Comparison of ENCODE assay signal across 12 cellular contexts in genomic region chr17:7016406-7016805, GRCh38. TPM values are rescaled to one million over a fixed set of nuclear protein-coding genes. Genes with fewer than 3 reads are reported as not detected.
A peak's percentile ranks its signal among the peaks of the same experiment; 100 is the strongest.
DNase-seq lines count a peak whose midpoint lies in the region; ATAC-seq and TF ChIP-seq lines count a peak whose summit lies in the region.
"Had no signal": no experiment of that assay in that cellular context is flagged by ENCODE, and none has a peak within 500 bp of the region (broad histone marks: within the 10 kb centered on the region; RNA-seq: fewer than 3 reads in every experiment).

No MANE protein-coding gene starts in this region.

- H3K36me3 Mint-ChIP-seq in MCF 10A (ENCODE audit: insufficient read depth, unreplicated experiment) (peaks cover 24% of the 10 kb centered on the region), natural killer cell (no peaks in the 10 kb centered on the region), type B pancreatic cell (no peaks in the 10 kb centered on the region)

- POLR2A ChIA-PET in MCF 10A (lab: Yijun Ruan, JAX): interaction anchor here (0.8 to 1.6 kb wide), 2 partner anchors 20 to 375 kb away, joined by 3 to 6 read pairs; partner anchors contain the start of genes SLC16A13 and TXNDC17

- DNase-seq in breast epithelium (ENCODE audit: low spot score in 2 of 2) (no peak), MCF 10A (ENCODE audit: unreplicated experiment) (no peak), adrenal gland (peak in 1 of 7 donors; percentile 19), natural killer cell (no peak), type B pancreatic cell (ENCODE audit: extremely low spot score, unreplicated experiment) (no peak), NCI-H146 (lab: John Stamatoyannopoulos, UW) (no peak), DMS53 treated with DMSO at 0.1 percent for 48 hours (lab: John Stamatoyannopoulos, UW; ENCODE audit: unreplicated experiment) (no peak)
- DNase-seq: NCI-H2107; stimulated activated CD4-positive, alpha-beta T cell treated with anti-CD3 and anti-CD28 coated beads, Interleukin-4, amount 100 ng/mL, for 4 hours had no signal

- H3K27me3 ChIP-seq in breast epithelium (no peaks in the 10 kb centered on the region), adrenal gland (no peaks in the 10 kb centered on the region)
- H3K27me3 ChIP-seq: SJSA1 had no signal

- ATAC-seq in natural killer cell: no peak
- ATAC-seq in GM21423 (IDR thresholded peaks at IDR 0.05; ENCODE audit: unreplicated experiment): no peak

- H3K9me3 ChIP-seq in breast epithelium (no peaks in the 10 kb centered on the region), adrenal gland (replicated peaks in 1 of 3) (no peaks in the 10 kb centered on the region)
- H3K9me3 ChIP-seq: SJSA1 had no signal

- H3K4me3 ChIP-seq in breast epithelium (no peak overlapping the region), adrenal gland (no peak overlapping the region)

- H3K4me1 ChIP-seq in breast epithelium: peaks cover 18 to 21% of the 10 kb centered on the region in 2 donors
- H3K4me1 ChIP-seq in adrenal gland (replicated peaks in 1 of 2): peaks cover 28 to 50% of the 10 kb centered on the region in 2 donors

- H3K4me3 Mint-ChIP-seq in MCF 10A (ENCODE audit: unreplicated experiment) (no peak overlapping the region), natural killer cell (peak overlapping the region; percentile 90), type B pancreatic cell (peak overlapping the region; percentile 90)

- H3K27ac Mint-ChIP-seq in MCF 10A (ENCODE audit: low read depth, unreplicated experiment) (no peak overlapping the region), natural killer cell (peak overlapping the region; percentile 96 to 100), type B pancreatic cell (no peak overlapping the region)

- no peak for TF ChIP-seq CTCF in breast epithelium (IDR thresholded peaks at IDR 0.05)
- TF ChIP-seq CTCF in MCF 10A (IDR thresholded peaks at IDR 0.05; ENCODE audit: unreplicated experiment): no peak
- no peak for TF ChIP-seq CTCF in adrenal gland (IDR thresholded peaks at IDR 0.05)
- TF ChIP-seq CTCF in natural killer cell (IDR thresholded peaks at IDR 0.05): no peak
- TF ChIP-seq CTCF in type B pancreatic cell (conservative IDR thresholded peaks at IDR 0.05): no peak

- CTCF ChIA-PET in MCF 10A (lab: Yijun Ruan, JAX): interaction anchor here (1.6 to 1.8 kb wide), 2 partner anchors 12 to 121 kb away, joined by 3 to 4 read pairs; no protein-coding TSS in a partner anchor

- H3K27me3 Mint-ChIP-seq in MCF 10A (ENCODE audit: insufficient read depth, unreplicated experiment): no peaks in the 10 kb centered on the region
- no peaks in the 10 kb centered on the region for H3K27me3 Mint-ChIP-seq in natural killer cell (ENCODE audit: low read depth in 2 of 2)
- H3K27me3 Mint-ChIP-seq in type B pancreatic cell: peaks cover 9% of the 10 kb centered on the region

- H3K9me3 Mint-ChIP-seq in MCF 10A (ENCODE audit: unreplicated experiment) (no peaks in the 10 kb centered on the region), natural killer cell (no peaks in the 10 kb centered on the region), type B pancreatic cell (no peaks in the 10 kb centered on the region)

- H3K27ac ChIP-seq in breast epithelium (peak overlapping the region; percentile 97 to 100), adrenal gland (peak overlapping the region in 3 of 5 donors; percentile 91 to 99 (median 98))

- intact Hi-C loops in breast epithelium (cut with DNase I; ENCODE audit: low total_unique reads) (no loop called here), MCF 10A (cut with micrococcal nuclease) (no loop called here), adrenal gland (cut with DNase I) (no loop called here), natural killer cell (cut with micrococcal nuclease) (loop anchor here (10.0 kb wide), 2 partner anchors 262 to 668 kb away; partner anchors contain the start of genes TP53, WRAP53 and XAF1)

- peaks cover 17% of the 10 kb centered on the region for H3K4me1 Mint-ChIP-seq in MCF 10A (ENCODE audit: insufficient read depth, unreplicated experiment)
- peaks cover 73 to 81% of the 10 kb centered on the region in 2 donors for H3K4me1 Mint-ChIP-seq in natural killer cell
- H3K4me1 Mint-ChIP-seq in type B pancreatic cell (ENCODE audit: unreplicated experiment): peaks cover 31% of the 10 kb centered on the region

- WGBS in adrenal gland, 4 donors: 73 to 85% (median 84%) methylated on average over 3 of the region's 3 CpGs

- H3K36me3 ChIP-seq in breast epithelium (no peaks in the 10 kb centered on the region), adrenal gland (replicated peaks in 1 of 2) (no peaks in the 10 kb centered on the region)

- BruUV-seq in MCF 10A (replicated peaks; lab: Mats Ljungman, UMichigan): no TSS peak

- TF ChIP-seq POLR2A in breast epithelium (IDR thresholded peaks at IDR 0.05) (no peak), adrenal gland (IDR thresholded peaks at IDR 0.05) (no peak)

RNA-seq across cellular contexts. Expression of gene RNASEK, which starts 4.0 kb away (rescaled TPM):
- total RNA-seq in breast epithelium (100 to 1,000 TPM in 1 of 3 donors, 10 to 100 TPM in 2; 18.7 to 154 (median 93.4) TPM), MCF 10A (2022) (155 and 209 TPM in 2 replicates), adrenal gland (100 to 1,000 TPM; 206 to 799 (median 570) TPM), natural killer cell (100 to 1,000 TPM; 151 to 165 (median 159) TPM), type B pancreatic cell (ENCODE audit: low replicate concordance) (176 and 208 TPM in 2 replicates)
- polyA plus RNA-seq in adrenal gland: 100 to 1,000 TPM; 363 to 770 (median 435) TPM

RNA-seq across cellular contexts. Expression of gene BCL6B, which starts 6.4 kb away (rescaled TPM):
- total RNA-seq in breast epithelium: 1 to 10 TPM; 1.4 to 5.9 (median 4.1) TPM
- total RNA-seq in MCF 10A (2022): not detected in 2 replicates
- 10 to 100 TPM in 3 of 8 donors, 1 to 10 TPM in 5; 2.9 to 17.0 (median 8.8) TPM for total RNA-seq in adrenal gland
- 10 to 100 TPM in 1 of 3 donors, 1 to 10 TPM in 2; 3.2 to 14.2 (median 9.3) TPM for polyA plus RNA-seq in adrenal gland
- under 1 TPM in 2 of 3 donors, not detected in 1; 0.49 to 0.84 TPM for total RNA-seq in natural killer cell
- not detected in 2 replicates for total RNA-seq in type B pancreatic cell (ENCODE audit: low replicate concordance)
- total RNA-seq: myocyte, SJSA1 had no signal

RNA-seq across cellular contexts. Expression of gene SLC16A13, which starts 19.4 kb away (rescaled TPM):
- total RNA-seq in breast epithelium (1 to 10 TPM in 2 of 3 donors, under 1 TPM in 1; 0.32 to 3.5 (median 2.6) TPM), MCF 10A (2022) (7.5 and 11.1 TPM in 2 replicates), adrenal gland (1 to 10 TPM in 7 of 8 donors, under 1 TPM in 1; 0.97 to 3.2 (median 2.3) TPM), natural killer cell (1 to 10 TPM; 4.8 to 7.0 (median 6.0) TPM), type B pancreatic cell (ENCODE audit: low replicate concordance) (13.5 and 15.5 TPM in 2 replicates)
- 1 to 10 TPM in 2 of 3 donors, under 1 TPM in 1; 0.84 to 3.1 (median 1.3) TPM for polyA plus RNA-seq in adrenal gland
- total RNA-seq: SJSA1 had no signal

RNA-seq across cellular contexts. Expression of gene ALOX12, which starts 20.6 kb away (rescaled TPM):
- not detected for total RNA-seq in breast epithelium
- not detected in 2 replicates for total RNA-seq in MCF 10A (2022)
- under 1 TPM in 1 of 8 donors, not detected in 7; 0.23 TPM for total RNA-seq in adrenal gland
- under 1 TPM in 1 of 3 donors, not detected in 2; 0.16 TPM for polyA plus RNA-seq in adrenal gland
- total RNA-seq in natural killer cell: 1 to 10 TPM in 2 of 3 donors, under 1 TPM in 1; 0.77 to 2.4 (median 1.3) TPM
- total RNA-seq in type B pancreatic cell (ENCODE audit: low replicate concordance): 0.34 and 2.1 TPM in 2 replicates
- total RNA-seq: myocyte, SJSA1 had no signal

RNA-seq across cellular contexts. Expression of gene SLC16A11, which starts 27.5 kb away (rescaled TPM):
- 1 to 10 TPM in 2 of 3 donors, not detected in 1; 1.5 to 3.6 TPM for total RNA-seq in breast epithelium
- not detected in 2 replicates for total RNA-seq in MCF 10A (2022)
- 1 to 10 TPM in 2 of 8 donors, under 1 TPM in 4, not detected in 2; 0.18 to 1.1 (median 0.62) TPM for total RNA-seq in adrenal gland
- polyA plus RNA-seq in adrenal gland: 1 to 10 TPM in 2 of 3 donors, not detected in 1; 1.1 to 3.0 TPM
- 1 to 10 TPM; 1.2 to 2.5 (median 1.6) TPM for total RNA-seq in natural killer cell
- total RNA-seq in type B pancreatic cell (ENCODE audit: low replicate concordance): 3.9 and 10.5 TPM in 2 replicates
- total RNA-seq: SJSA1 had no signal

Comparison
In these comparisons a context has a peak if more than half of its experiments do, and no peak if none do; other contexts are left out.
1. H3K27ac Mint-ChIP-seq: peak in natural killer cell (2 of 2); none in MCF 10A (single experiment) and type B pancreatic cell (single experiment).